ENCODE assay signal across 28 cellular contexts in the genomic region with DNA sequence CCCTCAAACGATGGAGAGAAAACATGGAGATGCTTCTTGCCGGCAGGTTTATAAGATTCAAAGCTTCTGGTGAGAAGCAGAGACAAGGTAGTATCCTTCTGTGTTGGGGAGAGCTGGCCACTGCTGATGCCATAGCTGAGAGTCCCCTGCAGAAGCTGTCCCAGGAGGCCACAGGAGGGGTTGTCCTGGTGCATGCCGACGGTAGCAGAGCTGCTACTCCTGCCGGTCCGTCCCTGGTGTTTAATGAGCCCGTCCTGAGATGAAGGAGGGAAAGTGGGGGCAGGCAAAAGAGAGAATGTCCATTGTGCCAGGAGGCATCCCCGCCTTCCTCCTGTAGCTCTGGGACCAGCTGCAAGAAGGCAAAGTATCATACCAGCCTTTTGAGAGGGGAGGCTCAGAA.
"Had no signal": no experiment of that assay in that cellular context is flagged by ENCODE, and none has a peak within 500 bp of the region (broad histone marks: within the 10 kb centered on the region; RNA-seq: fewer than 3 reads in every experiment).

No MANE protein-coding gene starts in this region.

- ATAC-seq: activated T-cell treated with anti-CD3 and anti-CD28 coated beads, Interleukin-2, amount 50 U/mL, for 72 hours; body of pancreas; effector memory CD8-positive, alpha-beta T cell; lower lobe of right lung; right cardiac atrium; T-helper 17 cell had no signal

- H3K4me3 ChIP-seq: adrenal gland, body of pancreas, colonic mucosa, dorsolateral prefrontal cortex, lower lobe of right lung, mucosa of descending colon, suprapubic skin, tibial nerve had no signal

- H3K9me3 Mint-ChIP-seq: activated CD4-positive, alpha-beta memory T cell treated with anti-CD3 and anti-CD28 coated beads for 36 hours; activated CD4-positive, alpha-beta T cell treated with anti-CD3 and anti-CD28 coated beads, Interleukin-2, amount 10 ng/mL, durations not matched to agents 24 days and 14 days; activated naive CD4-positive, alpha-beta T cell treated with anti-CD3 and anti-CD28 coated beads for 36 hours; activated naive CD8-positive, alpha-beta T cell treated with anti-CD3 and anti-CD28 coated beads for 36 hours; activated T-cell treated with anti-CD3 and anti-CD28 coated beads, Interleukin-2, amount 50 U/mL, for 72 hours; effector memory CD8-positive, alpha-beta T cell had no signal

- H3K27me3 ChIP-seq: adrenal gland, body of pancreas, colonic mucosa, dorsolateral prefrontal cortex, suprapubic skin, tibial nerve had no signal

- H3K4me3 Mint-ChIP-seq: activated CD4-positive, alpha-beta memory T cell treated with anti-CD3 and anti-CD28 coated beads for 36 hours; activated CD4-positive, alpha-beta T cell treated with anti-CD3 and anti-CD28 coated beads, Interleukin-2, amount 10 ng/mL, durations not matched to agents 24 days and 14 days; activated naive CD4-positive, alpha-beta T cell treated with anti-CD3 and anti-CD28 coated beads for 36 hours; activated naive CD8-positive, alpha-beta T cell treated with anti-CD3 and anti-CD28 coated beads for 36 hours; activated T-cell treated with anti-CD3 and anti-CD28 coated beads, Interleukin-2, amount 50 U/mL, for 72 hours; effector memory CD8-positive, alpha-beta T cell; immature natural killer cell; nephron progenitor cell; T-helper 17 cell had no signal

- H3K36me3 Mint-ChIP-seq: activated CD4-positive, alpha-beta memory T cell treated with anti-CD3 and anti-CD28 coated beads for 36 hours; activated naive CD8-positive, alpha-beta T cell treated with anti-CD3 and anti-CD28 coated beads for 36 hours; immature natural killer cell had no signal

- H3K4me1 ChIP-seq: body of pancreas, colonic mucosa, parathyroid adenoma, suprapubic skin had no signal

- H3K27ac ChIP-seq: adrenal gland, body of pancreas, colonic mucosa, dorsolateral prefrontal cortex, lower lobe of right lung, parathyroid adenoma, suprapubic skin, tibial nerve, WERI-Rb-1 had no signal

- H3K79me2 ChIP-seq: parathyroid adenoma had no signal

- H3K4me1 Mint-ChIP-seq: immature natural killer cell had no signal

- H2AFZ ChIP-seq: parathyroid adenoma had no signal

- H3K9me3 ChIP-seq: adrenal gland, body of pancreas, colonic mucosa, lower lobe of right lung, mucosa of descending colon, suprapubic skin, tibial nerve had no signal

- H3K36me3 ChIP-seq: adrenal gland, colonic mucosa, lower lobe of right lung, suprapubic skin, tibial nerve, WERI-Rb-1 had no signal

- H3K27ac Mint-ChIP-seq: activated CD4-positive, alpha-beta memory T cell treated with anti-CD3 and anti-CD28 coated beads for 36 hours; activated CD4-positive, alpha-beta T cell treated with anti-CD3 and anti-CD28 coated beads, Interleukin-2, amount 10 ng/mL, durations not matched to agents 24 days and 14 days; activated naive CD4-positive, alpha-beta T cell treated with anti-CD3 and anti-CD28 coated beads for 36 hours; activated naive CD8-positive, alpha-beta T cell treated with anti-CD3 and anti-CD28 coated beads for 36 hours; activated T-cell treated with anti-CD3 and anti-CD28 coated beads, Interleukin-2, amount 50 U/mL, for 72 hours; effector memory CD8-positive, alpha-beta T cell; immature natural killer cell; nephron progenitor cell; T-helper 17 cell had no signal

- DNase-seq: activated CD4-positive, alpha-beta memory T cell treated with anti-CD3 and anti-CD28 coated beads for 36 hours; activated CD4-positive, alpha-beta T cell treated with anti-CD3 and anti-CD28 coated beads, Interleukin-2, amount 10 ng/mL, durations not matched to agents 24 days and 14 days; activated CD4-positive, CD25-positive, alpha-beta regulatory T cell treated with anti-CD3 and anti-CD28 coated beads, Interleukin-2, amount 50 U/mL, for 72 hours; activated naive CD4-positive, alpha-beta T cell treated with anti-CD3 and anti-CD28 coated beads for 36 hours; activated naive CD8-positive, alpha-beta T cell treated with anti-CD3 and anti-CD28 coated beads for 36 hours; activated T-cell treated with anti-CD3 and anti-CD28 coated beads for 4 hours; activated T-cell treated with anti-CD3 and anti-CD28 coated beads, Interleukin-2, amount 50 U/mL, for 72 hours; aorta; body of pancreas; colonic mucosa; effector memory CD8-positive, alpha-beta T cell; foreskin fibroblast; hippocampal formation; immature natural killer cell; lower lobe of right lung; mesendoderm; mucosa of descending colon; nephron progenitor cell; right cardiac atrium; stimulated activated naive CD4-positive, alpha-beta T cell; T-helper 17 cell; T1000; WERI-Rb-1 had no signal
